Comparison of ENCODE assay signal across 18 cellular contexts in the genomic region with DNA sequence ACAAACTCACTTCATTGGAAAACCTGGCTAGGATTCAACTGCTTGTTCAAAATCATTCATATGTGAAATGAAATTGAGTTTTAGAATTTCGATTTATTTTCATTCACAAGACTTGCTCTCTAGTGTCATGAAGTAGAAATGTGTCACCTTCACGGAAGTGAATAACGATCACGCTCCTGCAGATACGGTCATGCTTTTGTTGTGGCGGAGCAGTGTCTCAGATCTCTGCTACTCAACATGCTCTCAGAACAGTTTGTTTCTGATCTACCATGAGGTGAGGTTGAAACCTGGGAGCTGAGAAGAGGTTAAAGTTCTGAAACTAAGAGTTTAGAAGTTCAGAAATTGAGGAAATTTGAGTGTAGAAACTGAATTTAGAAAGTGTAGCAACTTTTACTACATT. TPM values are rescaled to one million over a fixed set of nuclear protein-coding genes. Genes with fewer than 3 reads are reported as not detected.
DNase-seq lines count a peak whose midpoint lies in the region; ATAC-seq and TF ChIP-seq lines count a peak whose summit lies in the region.
"Had no signal": no experiment of that assay in that cellular context is flagged by ENCODE, and none has a peak within 500 bp of the region (broad histone marks: within the 10 kb centered on the region; RNA-seq: fewer than 3 reads in every experiment).

No MANE protein-coding gene starts in this region.

- POLR2A ChIA-PET in HEK293 (lab: Yijun Ruan, JAX) = interaction anchor here (1.7 kb wide), 1 partner anchor 14 kb away, joined by 5 read pairs; a partner anchor contains a TSS
- POLR2A ChIA-PET in activated CD4-positive, alpha-beta memory T cell treated with anti-CD3 and anti-CD28 coated beads, Interleukin-2, amount 10 ng/mL, durations not matched to agents 7 days and 5 days (lab: Charles Lee) = no interaction called here

- H3K27me3 Mint-ChIP-seq in activated CD4-positive, alpha-beta memory T cell treated with anti-CD3 and anti-CD28 coated beads, Interleukin-2, amount 10 ng/mL, durations not matched to agents 7 days and 5 days = peaks cover 73% of the 10 kb centered on the region

- CTCF ChIA-PET in HEK293 (lab: Yijun Ruan, JAX) = no interaction called here
- CTCF ChIA-PET in activated CD4-positive, alpha-beta memory T cell treated with anti-CD3 and anti-CD28 coated beads, Interleukin-2, amount 10 ng/mL, durations not matched to agents 7 days and 5 days (lab: Charles Lee) = interaction anchor here (1.6 kb wide), 1 partner anchor 11 kb away, joined by 3 read pairs; no protein-coding TSS in a partner anchor

- intact Hi-C loops in aorta (cut with DNase I) = no loop called here

- no peak overlapping the region for H3K4me3 Mint-ChIP-seq in activated CD4-positive, alpha-beta memory T cell treated with anti-CD3 and anti-CD28 coated beads, Interleukin-2, amount 10 ng/mL, durations not matched to agents 7 days and 5 days
- H3K4me3 Mint-ChIP-seq: immature natural killer cell, neural crest cell had no signal

- no peak for TF ChIP-seq CTCF in HEK293 (tag by site-specific recombination; IDR thresholded peaks at IDR 0.05)

- H3K9me3 ChIP-seq in HEK293 (ENCODE audit: control insufficient read depth, insufficient read depth, low read depth, low read length) (no peaks in the 10 kb centered on the region), aorta (ENCODE audit: control insufficient read depth, low read length) (peaks cover 1% of the 10 kb centered on the region)
- H3K9me3 ChIP-seq: gastroesophageal sphincter, right atrium auricular region, transverse colon had no signal

- H3K4me1 ChIP-seq in HEK293 (ENCODE audit: control insufficient read depth, insufficient read depth, low read length) (no peaks in the 10 kb centered on the region), aorta (ENCODE audit: control insufficient read depth in 1 of 2, insufficient read depth in 2 of 2, low read length in 2 of 2) (no peaks in the 10 kb centered on the region)
- H3K4me1 ChIP-seq: gastroesophageal sphincter, right atrium auricular region, transverse colon had no signal

- WGBS in aorta, 2 donors = 85 to 91% methylated on average over 6 of the region's 6 CpGs

- peak; percentile 37 for DNase-seq in activated CD4-positive, alpha-beta memory T cell treated with anti-CD3 and anti-CD28 coated beads, Interleukin-2, amount 10 ng/mL, durations not matched to agents 7 days and 5 days
- DNase-seq in activated naive CD4-positive, alpha-beta T cell treated with anti-CD3 and anti-CD28 coated beads, Interleukin-2, amount 50 U/mL, for 72 hours (ENCODE audit: low spot score in 2 of 2) = peak in 1 of 2 donors; percentile 60
- DNase-seq in stimulated activated CD4-positive, alpha-beta T cell treated with anti-CD3 and anti-CD28 coated beads, Interleukin-4, amount 100 ng/mL, for 1 hour = peak; percentile 46
- DNase-seq in aorta = no peak
- DNase-seq in NCI-H82 (lab: John Stamatoyannopoulos, UW) = no peak
- no peak for DNase-seq in DMS114 treated with DMSO at 0.1 percent for 48 hours (lab: John Stamatoyannopoulos, UW; ENCODE audit: unreplicated experiment)
- no peak for DNase-seq in NCI-H2107 treated with DMSO at 0.1 percent for 48 hours (lab: John Stamatoyannopoulos, UW; ENCODE audit: unreplicated experiment)
- DNase-seq: DMS153, HCEC 1CT, immature natural killer cell, mammary epithelial cell, NCI-H2029 treated with DMSO at 0.1 percent for 48 hours, T1000, transverse colon had no signal

- H3K9me3 Mint-ChIP-seq in activated CD4-positive, alpha-beta memory T cell treated with anti-CD3 and anti-CD28 coated beads, Interleukin-2, amount 10 ng/mL, durations not matched to agents 7 days and 5 days = no peaks in the 10 kb centered on the region
- no peaks in the 10 kb centered on the region for H3K9me3 Mint-ChIP-seq in activated naive CD4-positive, alpha-beta T cell treated with anti-CD3 and anti-CD28 coated beads, Interleukin-2, amount 50 U/mL, for 72 hours

- peak; percentile 100 for ATAC-seq in activated naive CD4-positive, alpha-beta T cell treated with anti-CD3 and anti-CD28 coated beads, Interleukin-2, amount 50 U/mL, for 72 hours
- no peak for ATAC-seq in aorta (ENCODE audit: low FRiP score)
- ATAC-seq: gastroesophageal sphincter had no signal

- no peaks in the 10 kb centered on the region for H3K27me3 ChIP-seq in aorta (ENCODE audit: control insufficient read depth in 1 of 2, insufficient read depth in 2 of 2, low read length in 1 of 2)
- H3K27me3 ChIP-seq: gastroesophageal sphincter, right atrium auricular region, transverse colon had no signal

- H3K27ac ChIP-seq in HEK293 (ENCODE audit: extremely low read depth, low read depth, low read length) = no peak overlapping the region
- no peak overlapping the region for H3K27ac ChIP-seq in aorta (ENCODE audit: low read depth in 1 of 2, low read length in 2 of 2)
- H3K27ac ChIP-seq: gastroesophageal sphincter, right atrium auricular region, transverse colon had no signal

- no peaks in the 10 kb centered on the region for H3K36me3 Mint-ChIP-seq in activated CD4-positive, alpha-beta memory T cell treated with anti-CD3 and anti-CD28 coated beads, Interleukin-2, amount 10 ng/mL, durations not matched to agents 7 days and 5 days (ENCODE audit: low read depth)
- no peaks in the 10 kb centered on the region for H3K36me3 Mint-ChIP-seq in activated naive CD4-positive, alpha-beta T cell treated with anti-CD3 and anti-CD28 coated beads, Interleukin-2, amount 50 U/mL, for 72 hours

- H3K4me1 Mint-ChIP-seq in activated CD4-positive, alpha-beta memory T cell treated with anti-CD3 and anti-CD28 coated beads, Interleukin-2, amount 10 ng/mL, durations not matched to agents 7 days and 5 days = peaks cover 5% of the 10 kb centered on the region
- H3K4me1 Mint-ChIP-seq: immature natural killer cell had no signal

- no peak overlapping the region for H3K4me3 ChIP-seq in HEK293 (ENCODE audit: low read depth, low read length)
- no peak overlapping the region for H3K4me3 ChIP-seq in aorta (ENCODE audit: low read length in 2 of 2)
- H3K4me3 ChIP-seq: gastroesophageal sphincter, right atrium auricular region, transverse colon had no signal

- H3K27ac Mint-ChIP-seq in activated CD4-positive, alpha-beta memory T cell treated with anti-CD3 and anti-CD28 coated beads, Interleukin-2, amount 10 ng/mL, durations not matched to agents 7 days and 5 days = no peak overlapping the region
- peak overlapping the region in 1 of 2 donors; percentile 85 for H3K27ac Mint-ChIP-seq in activated naive CD4-positive, alpha-beta T cell treated with anti-CD3 and anti-CD28 coated beads, Interleukin-2, amount 50 U/mL, for 72 hours
- H3K27ac Mint-ChIP-seq: immature natural killer cell had no signal

- no peaks in the 10 kb centered on the region for H3K36me3 ChIP-seq in HEK293 (ENCODE audit: control insufficient read depth in 2 of 2, insufficient read depth in 1 of 2, low read length in 2 of 2)
- no peaks in the 10 kb centered on the region for H3K36me3 ChIP-seq in aorta (ENCODE audit: control insufficient read depth in 1 of 2, insufficient read depth in 2 of 2, low read length in 1 of 2)
- H3K36me3 ChIP-seq: gastroesophageal sphincter, right atrium auricular region, transverse colon had no signal

TF ChIP-seq in HEK293, 187 proteins besides CTCF, POLR2A, EP300 and RAD21 (continues in another document):
- TF ChIP-seq PRDM1 (tag by site-specific recombination; IDR thresholded peaks at IDR 0.05) = peak; percentile 29; the same call in 1 of the 2 replicates
- TF ChIP-seq, protein P1, sequence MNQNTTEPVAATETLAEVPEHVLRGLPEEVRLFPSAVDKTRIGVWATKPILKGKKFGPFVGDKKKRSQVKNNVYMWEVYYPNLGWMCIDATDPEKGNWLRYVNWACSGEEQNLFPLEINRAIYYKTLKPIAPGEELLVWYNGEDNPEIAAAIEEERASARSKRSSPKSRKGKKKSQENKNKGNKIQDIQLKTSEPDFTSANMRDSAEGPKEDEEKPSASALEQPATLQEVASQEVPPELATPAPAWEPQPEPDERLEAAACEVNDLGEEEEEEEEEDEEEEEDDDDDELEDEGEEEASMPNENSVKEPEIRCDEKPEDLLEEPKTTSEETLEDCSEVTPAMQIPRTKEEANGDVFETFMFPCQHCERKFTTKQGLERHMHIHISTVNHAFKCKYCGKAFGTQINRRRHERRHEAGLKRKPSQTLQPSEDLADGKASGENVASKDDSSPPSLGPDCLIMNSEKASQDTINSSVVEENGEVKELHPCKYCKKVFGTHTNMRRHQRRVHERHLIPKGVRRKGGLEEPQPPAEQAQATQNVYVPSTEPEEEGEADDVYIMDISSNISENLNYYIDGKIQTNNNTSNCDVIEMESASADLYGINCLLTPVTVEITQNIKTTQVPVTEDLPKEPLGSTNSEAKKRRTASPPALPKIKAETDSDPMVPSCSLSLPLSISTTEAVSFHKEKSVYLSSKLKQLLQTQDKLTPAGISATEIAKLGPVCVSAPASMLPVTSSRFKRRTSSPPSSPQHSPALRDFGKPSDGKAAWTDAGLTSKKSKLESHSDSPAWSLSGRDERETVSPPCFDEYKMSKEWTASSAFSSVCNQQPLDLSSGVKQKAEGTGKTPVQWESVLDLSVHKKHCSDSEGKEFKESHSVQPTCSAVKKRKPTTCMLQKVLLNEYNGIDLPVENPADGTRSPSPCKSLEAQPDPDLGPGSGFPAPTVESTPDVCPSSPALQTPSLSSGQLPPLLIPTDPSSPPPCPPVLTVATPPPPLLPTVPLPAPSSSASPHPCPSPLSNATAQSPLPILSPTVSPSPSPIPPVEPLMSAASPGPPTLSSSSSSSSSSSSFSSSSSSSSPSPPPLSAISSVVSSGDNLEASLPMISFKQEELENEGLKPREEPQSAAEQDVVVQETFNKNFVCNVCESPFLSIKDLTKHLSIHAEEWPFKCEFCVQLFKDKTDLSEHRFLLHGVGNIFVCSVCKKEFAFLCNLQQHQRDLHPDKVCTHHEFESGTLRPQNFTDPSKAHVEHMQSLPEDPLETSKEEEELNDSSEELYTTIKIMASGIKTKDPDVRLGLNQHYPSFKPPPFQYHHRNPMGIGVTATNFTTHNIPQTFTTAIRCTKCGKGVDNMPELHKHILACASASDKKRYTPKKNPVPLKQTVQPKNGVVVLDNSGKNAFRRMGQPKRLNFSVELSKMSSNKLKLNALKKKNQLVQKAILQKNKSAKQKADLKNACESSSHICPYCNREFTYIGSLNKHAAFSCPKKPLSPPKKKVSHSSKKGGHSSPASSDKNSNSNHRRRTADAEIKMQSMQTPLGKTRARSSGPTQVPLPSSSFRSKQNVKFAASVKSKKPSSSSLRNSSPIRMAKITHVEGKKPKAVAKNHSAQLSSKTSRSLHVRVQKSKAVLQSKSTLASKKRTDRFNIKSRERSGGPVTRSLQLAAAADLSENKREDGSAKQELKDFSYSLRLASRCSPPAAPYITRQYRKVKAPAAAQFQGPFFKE (tag by site-specific recombination; IDR thresholded peaks at IDR 0.05; ENCODE audit: borderline replicate concordance) = no peak

RNA-seq across cellular contexts. Expression of a gene that starts 13.8 kb away (rescaled TPM):
- total RNA-seq in activated CD4-positive, alpha-beta memory T cell treated with anti-CD3 and anti-CD28 coated beads, Interleukin-2, amount 10 ng/mL, durations not matched to agents 7 days and 5 days = 10 to 100 TPM; 53.7 to 56.7 TPM
- 10 to 100 TPM; 61.1 to 75.0 TPM for total RNA-seq in activated naive CD4-positive, alpha-beta T cell treated with anti-CD3 and anti-CD28 coated beads, Interleukin-2, amount 50 U/mL, for 72 hours
- total RNA-seq in aorta = 100 to 1,000 TPM in 1 of 2 donors, 10 to 100 TPM in 1; 88.0 to 107 TPM
- polyA plus RNA-seq in aorta = 100 to 1,000 TPM in 1 of 2 donors, 10 to 100 TPM in 1; 26.9 to 126 TPM

Comparison
In these comparisons a context has a peak if more than half of its experiments do, and no peak if none do; other contexts are left out.
1. DNase-seq: peak in activated CD4-positive, alpha-beta memory T cell treated with anti-CD3 and anti-CD28 coated beads, Interleukin-2, amount 10 ng/mL, durations not matched to agents 7 days and 5 days (single experiment) and stimulated activated CD4-positive, alpha-beta T cell treated with anti-CD3 and anti-CD28 coated beads, Interleukin-4, amount 100 ng/mL, for 1 hour (single experiment); none in aorta (0 of 2), NCI-H82 (single experiment), DMS114 treated with DMSO at 0.1 percent for 48 hours (single experiment) and NCI-H2107 treated with DMSO at 0.1 percent for 48 hours (single experiment).